27 cellular contexts compared by ENCODE assay signal in the genomic region with DNA sequence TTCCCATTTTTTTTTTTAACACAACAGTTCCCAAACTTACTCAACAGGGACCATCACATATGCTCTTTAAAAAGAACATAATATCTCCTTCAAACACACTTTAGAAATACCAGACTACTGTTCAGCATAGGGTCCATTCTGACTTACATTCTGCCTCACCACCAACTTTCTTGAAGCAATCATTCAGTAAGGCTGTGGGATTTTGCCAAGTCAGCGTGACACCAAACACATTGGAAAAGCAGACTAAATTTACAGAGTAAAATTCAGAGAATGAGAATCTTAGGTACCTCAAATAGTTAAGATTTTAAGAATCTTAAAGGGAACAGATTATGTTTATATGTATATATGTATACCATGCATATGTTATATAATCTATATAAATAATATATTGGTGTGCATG.
"Had no signal": no experiment of that assay in that cellular context is flagged by ENCODE, and none has a peak within 500 bp of the region (broad histone marks: within the 10 kb centered on the region; RNA-seq: fewer than 3 reads in every experiment).

No MANE protein-coding gene starts in this region.

- ATAC-seq: activated T-cell treated with anti-CD3 and anti-CD28 coated beads, Interleukin-2, amount 50 U/mL, for 72 hours; body of pancreas; esophagus mucosa; WTC11 had no signal

- H3K4me1 ChIP-seq: body of pancreas, colonic mucosa had no signal

- H3K4me3 ChIP-seq: body of pancreas, colonic mucosa, dorsolateral prefrontal cortex had no signal

- H3K9me3 ChIP-seq: body of pancreas, colonic mucosa had no signal

- H3K36me3 ChIP-seq: colonic mucosa had no signal

- DNase-seq: activated CD4-positive, alpha-beta memory T cell treated with anti-CD3 and anti-CD28 coated beads, Interleukin-2, amount 10 ng/mL, durations not matched to agents 7 days and 5 days; activated CD4-positive, alpha-beta T cell treated with anti-CD3 and anti-CD28 coated beads for 1 hour; activated CD4-positive, alpha-beta T cell treated with anti-CD3 and anti-CD28 coated beads for 4 hours; activated CD4-positive, alpha-beta T cell treated with anti-CD3 and anti-CD28 coated beads, Interleukin-2, amount 10 ng/mL, durations not matched to agents 7 days and 5 days; activated CD4-positive, alpha-beta T cell treated with anti-CD3 and anti-CD28 coated beads, Interleukin-2, amount 50 U/mL, for 4 hours; activated CD8-positive, alpha-beta memory T cell treated with anti-CD3 and anti-CD28 coated beads, Interleukin-2, amount 50 U/mL, for 48 hours; activated gamma-delta T cell treated with Interleukin-2 at 50 U/mL for 16 hours; activated naive CD4-positive, alpha-beta T cell treated with anti-CD3 and anti-CD28 coated beads, Interleukin-2, amount 50 U/mL, for 16 hours; activated naive CD4-positive, alpha-beta T cell treated with Interleukin-2 at 50 U/mL for 16 hours; activated T-cell treated with anti-CD3 and anti-CD28 coated beads for 4 hours; activated T-cell treated with anti-CD3 and anti-CD28 coated beads, Interleukin-2, amount 50 U/mL, for 24 hours; activated T-cell treated with anti-CD3 and anti-CD28 coated beads, Interleukin-2, amount 50 U/mL, for 72 hours; amniotic stem cell; anterior cingulate cortex; body of pancreas; caudate nucleus; colonic mucosa; dorsolateral prefrontal cortex; effector memory CD4-positive, alpha-beta T cell; endodermal cell; foreskin fibroblast; head of caudate nucleus; hippocampal formation; T-helper 2 cell had no signal

- H3K27me3 ChIP-seq: body of pancreas, colonic mucosa had no signal

- H3K27ac ChIP-seq: body of pancreas, colonic mucosa, dorsolateral prefrontal cortex, VCaP had no signal
